Comparison of ENCODE assay signal across 8 cellular contexts in the genomic region with DNA sequence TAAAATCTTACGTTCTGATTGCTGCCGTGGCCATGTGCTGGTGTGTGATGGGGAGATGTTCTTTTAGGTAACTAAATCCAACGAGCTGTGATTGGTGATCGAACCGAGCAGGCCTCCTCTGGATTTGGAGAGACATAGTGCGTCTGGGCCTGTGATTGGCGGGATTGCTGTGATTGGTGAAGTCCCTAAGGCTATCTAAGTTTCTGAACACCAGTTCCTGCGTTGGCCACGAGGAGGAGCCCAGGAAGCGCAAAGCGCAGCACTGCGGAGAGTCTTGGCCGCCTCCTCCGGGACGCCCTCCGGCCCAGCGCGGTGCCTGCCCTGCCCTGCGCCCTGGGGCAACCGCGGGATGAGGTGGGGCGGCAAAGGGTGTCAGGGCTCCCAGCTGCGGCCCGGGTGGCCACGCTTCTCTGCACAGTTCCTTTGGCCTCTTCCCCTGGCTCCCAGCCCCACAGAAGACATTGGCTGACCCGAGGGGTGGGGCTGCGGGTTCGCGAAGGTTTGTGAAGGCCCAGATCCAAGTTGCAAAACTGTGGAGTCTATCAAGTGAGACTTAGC. TPM values are rescaled to one million over a fixed set of nuclear protein-coding genes. Genes with fewer than 3 reads are reported as not detected.
DNase-seq lines count a peak whose midpoint lies in the region; ATAC-seq, FAIRE-seq and TF ChIP-seq lines count a peak whose summit lies in the region.

No MANE protein-coding gene starts in this region.

- H4K20me1 ChIP-seq in astrocyte (ENCODE audit: insufficient read depth, low read length), result no peaks in the 10 kb centered on the region

- H3K4me3 ChIP-seq in astrocyte (ENCODE audit: insufficient read depth, low read depth, low read length) (no peak overlapping the region), iPS DF 6.9 (ENCODE audit: low read length) (peak overlapping the region; percentile 18; the same call in 1 of the 2 replicates), small intestine (ENCODE audit: low read depth in 1 of 2, low read length in 2 of 2) (peak overlapping the region in 1 of 2 donors; percentile 18)

- no peak overlapping the region for H3K4me2 ChIP-seq in astrocyte (ENCODE audit: low read length)

- no peaks in the 10 kb centered on the region for H3K9me3 Mint-ChIP-seq in astrocyte (ENCODE audit: unreplicated experiment)

- no peaks in the 10 kb centered on the region for H3K36me3 Mint-ChIP-seq in astrocyte (ENCODE audit: low read depth, unreplicated experiment)

- H3K79me2 ChIP-seq in astrocyte (ENCODE audit: insufficient read depth, low read length), result no peaks in the 10 kb centered on the region

- H3K27me3 Mint-ChIP-seq in astrocyte (ENCODE audit: low read depth, unreplicated experiment), result peaks cover 30% of the 10 kb centered on the region

- H3K36me3 ChIP-seq in astrocyte (ENCODE audit: insufficient read depth, low read length) (no peaks in the 10 kb centered on the region), iPS DF 6.9 (ENCODE audit: control insufficient read depth, insufficient read depth, low read length) (no peaks in the 10 kb centered on the region), small intestine (ENCODE audit: control insufficient read depth in 2 of 2, insufficient read depth in 2 of 2, low read length in 2 of 2) (peaks cover 0 to 3% of the 10 kb centered on the region in 2 donors)

- TF ChIP-seq CTCF in astrocyte (IDR thresholded peaks at IDR 0.05; ENCODE audit: insufficient read depth, low read depth, low read length), result peak; percentile 75

- H3K4me1 Mint-ChIP-seq in astrocyte (ENCODE audit: low read depth, unreplicated experiment), result no peaks in the 10 kb centered on the region

- FAIRE-seq in astrocyte (lab: Jason Lieb, UNC) (no peak), small intestine (lab: Jason Lieb, UNC) (no peak)

- H3K9ac ChIP-seq in astrocyte (ENCODE audit: low read length), result no peak overlapping the region

- WGBS in iPS DF 6.9 (ENCODE audit: insufficient coverage, insufficient read length), result no CpG with 5 or more reads among the region's 29 CpGs
- WGBS in small intestine, 3 donors, result 4 to 8% (median 5%) methylated on average over 24 to 29 of the region's 29 CpGs

- no peak overlapping the region for H3K27ac ChIP-seq in astrocyte (ENCODE audit: low read depth, low read length)
- no peak overlapping the region for H3K27ac ChIP-seq in iPS DF 6.9 (ENCODE audit: low read length)
- H3K27ac ChIP-seq in small intestine (ENCODE audit: low read depth in 1 of 2, low read length in 1 of 2), result peak overlapping the region; percentile 14 to 46

- ATAC-seq in GM19351 (IDR thresholded peaks at IDR 0.05; ENCODE audit: unreplicated experiment), result peak; percentile 69

- peaks cover 21% of the 10 kb centered on the region for H3K27me3 ChIP-seq in astrocyte (ENCODE audit: insufficient read depth, low read length)
- H3K27me3 ChIP-seq in iPS DF 6.9 (ENCODE audit: control insufficient read depth, insufficient read depth, low read length), result no peaks in the 10 kb centered on the region
- no peaks in the 10 kb centered on the region for H3K27me3 ChIP-seq in small intestine (ENCODE audit: control insufficient read depth in 2 of 2, insufficient read depth in 2 of 2, low read length in 2 of 2)

- no peaks in the 10 kb centered on the region for H3K4me1 ChIP-seq in astrocyte (ENCODE audit: insufficient read depth, low read length)
- no peaks in the 10 kb centered on the region for H3K4me1 ChIP-seq in iPS DF 6.9 (ENCODE audit: control insufficient read depth, insufficient read depth, low read length)
- H3K4me1 ChIP-seq in small intestine (ENCODE audit: control insufficient read depth in 2 of 2, insufficient read depth in 1 of 2, low read depth in 1 of 2, low read length in 1 of 2), result no peaks in the 10 kb centered on the region

- H3K4me3 Mint-ChIP-seq in astrocyte (ENCODE audit: unreplicated experiment), result no peak overlapping the region

- H3K9me3 ChIP-seq in astrocyte (ENCODE audit: insufficient read depth, low read depth, low read length), result no peaks in the 10 kb centered on the region
- no peaks in the 10 kb centered on the region for H3K9me3 ChIP-seq in iPS DF 6.9 (ENCODE audit: control insufficient read depth, insufficient read depth, low read length)
- no peaks in the 10 kb centered on the region for H3K9me3 ChIP-seq in small intestine (ENCODE audit: control insufficient read depth, low read depth)

- peak; percentile 84 for DNase-seq in AG08396 (ENCODE audit: low spot score)
- peak in 2 of 3 experiments; percentile 55 to 71 for DNase-seq in NCI-H1417 (lab: John Stamatoyannopoulos, UW)
- DNase-seq in T-helper 9 cell, result peak; percentile 42
- DNase-seq in astrocyte (ENCODE audit: low read depth), result peak; percentile 44
- peak; percentile 87 for DNase-seq in iPS DF 6.9 (ENCODE audit: low read depth, low spot score)
- peak; percentile 85 for DNase-seq in small intestine
- DNase-seq in NCI-H2107 (lab: John Stamatoyannopoulos, UW), result no peak

- no peak overlapping the region for H3K27ac Mint-ChIP-seq in astrocyte (ENCODE audit: unreplicated experiment)

- H2AFZ ChIP-seq in astrocyte (ENCODE audit: low read depth, low read length), result no peak overlapping the region

RNA-seq across cellular contexts. Expression of gene HNF4A, which starts 33.0 kb away (rescaled TPM):
- not detected in 2 replicates for total RNA-seq in astrocyte
- polyA plus RNA-seq in small intestine, result 100 to 1,000 TPM in 1 of 3 donors, 10 to 100 TPM in 2; 56.7 to 124 (median 98.6) TPM

RNA-seq across cellular contexts. Expression of gene R3HDML, which starts 51.7 kb away (rescaled TPM):
- total RNA-seq in astrocyte, result 0.25 and 1.3 TPM in 2 replicates
- not detected for polyA plus RNA-seq in small intestine

Comparison
In these comparisons a context has a peak if more than half of its experiments do, and no peak if none do; other contexts are left out.
1. H3K27ac ChIP-seq: peak in small intestine (2 of 2); none in astrocyte (single experiment) and iPS DF 6.9 (single experiment).